Comparison of ENCODE assay signal across 1 cellular context in the genomic region with DNA sequence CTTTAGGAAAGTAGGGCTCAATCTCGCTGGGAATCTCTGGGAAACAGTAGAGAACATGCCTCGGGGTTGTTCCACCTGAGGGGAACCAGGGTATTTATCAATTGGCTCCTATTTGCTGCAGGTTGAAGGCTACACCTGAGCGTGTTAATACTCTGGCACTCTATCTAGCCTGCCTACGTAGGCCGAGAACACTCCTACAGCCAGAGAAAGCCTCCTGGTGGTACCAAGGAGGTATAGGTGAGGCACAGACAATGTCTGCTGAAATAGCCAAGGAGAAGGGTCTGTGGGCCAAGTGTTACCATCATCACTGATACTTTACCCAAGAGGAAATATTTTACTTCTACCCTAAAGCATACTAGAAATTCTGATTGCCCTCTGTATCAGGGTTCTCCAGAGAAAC.
TF ChIP-seq lines count a peak whose summit lies in the region.

No MANE protein-coding gene starts in this region.

TF ChIP-seq in H1, 55 proteins besides CTCF, POLR2A, EP300 and RAD21:
- TF ChIP-seq CTBP2 (IDR thresholded peaks at IDR 0.05; ENCODE audit: borderline replicate concordance, insufficient read depth, insufficient read length, low read length) (no peak), BACH1 (IDR thresholded peaks at IDR 0.05; ENCODE audit: low read length) (no peak), RXRA (IDR thresholded peaks at IDR 0.05; ENCODE audit: insufficient read depth, low read depth, low read length) (no peak), EZH2 (IDR thresholded peaks at IDR 0.05; ENCODE audit: low read depth, low read length, severe bottlenecking) (no peak), FOSL1 (IDR thresholded peaks at IDR 0.05; ENCODE audit: insufficient read depth, low read depth, low read length) (no peak), TBP (IDR thresholded peaks at IDR 0.05; ENCODE audit: low read depth, low read length) (no peak), POLR2AphosphoS5 (IDR thresholded peaks at IDR 0.05; ENCODE audit: low read depth, low read length) (no peak), BCL11A (IDR thresholded peaks at IDR 0.05; ENCODE audit: low read depth in 2 of 2, low read length in 2 of 2) (no peak), HDAC2 (IDR thresholded peaks at IDR 0.05; ENCODE audit: borderline replicate concordance in 1 of 2, low read depth in 2 of 2, low read length in 2 of 2) (no peak), TAF1 (IDR thresholded peaks at IDR 0.05; ENCODE audit: low read depth, low read length) (no peak), TCF12 (IDR thresholded peaks at IDR 0.05; ENCODE audit: low read depth, low read length) (no peak), CBX5 (IDR thresholded peaks at IDR 0.05; ENCODE audit: low read depth, low read length) (no peak), CBX8 (IDR thresholded peaks at IDR 0.05; ENCODE audit: borderline replicate concordance, low read depth, low read length) (no peak), TAF7 (optimal IDR thresholded peaks at IDR 0.05; ENCODE audit: borderline replicate concordance, low read depth, low read length) (no peak), NANOG (IDR thresholded peaks at IDR 0.05; ENCODE audit: insufficient read depth, low read depth, low read length, poor library complexity, severe bottlenecking) (no peak)
- TF ChIP-seq, protein P1, sequence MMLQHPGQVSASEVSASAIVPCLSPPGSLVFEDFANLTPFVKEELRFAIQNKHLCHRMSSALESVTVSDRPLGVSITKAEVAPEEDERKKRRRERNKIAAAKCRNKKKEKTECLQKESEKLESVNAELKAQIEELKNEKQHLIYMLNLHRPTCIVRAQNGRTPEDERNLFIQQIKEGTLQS (IDR thresholded peaks at IDR 0.05; ENCODE audit: insufficient read depth, low read depth, low read length), result no peak
- TF ChIP-seq, protein P2, sequence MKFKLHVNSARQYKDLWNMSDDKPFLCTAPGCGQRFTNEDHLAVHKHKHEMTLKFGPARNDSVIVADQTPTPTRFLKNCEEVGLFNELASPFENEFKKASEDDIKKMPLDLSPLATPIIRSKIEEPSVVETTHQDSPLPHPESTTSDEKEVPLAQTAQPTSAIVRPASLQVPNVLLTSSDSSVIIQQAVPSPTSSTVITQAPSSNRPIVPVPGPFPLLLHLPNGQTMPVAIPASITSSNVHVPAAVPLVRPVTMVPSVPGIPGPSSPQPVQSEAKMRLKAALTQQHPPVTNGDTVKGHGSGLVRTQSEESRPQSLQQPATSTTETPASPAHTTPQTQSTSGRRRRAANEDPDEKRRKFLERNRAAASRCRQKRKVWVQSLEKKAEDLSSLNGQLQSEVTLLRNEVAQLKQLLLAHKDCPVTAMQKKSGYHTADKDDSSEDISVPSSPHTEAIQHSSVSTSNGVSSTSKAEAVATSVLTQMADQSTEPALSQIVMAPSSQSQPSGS (IDR thresholded peaks at IDR 0.05; ENCODE audit: low read length), result no peak
- TF ChIP-seq, protein P3, sequence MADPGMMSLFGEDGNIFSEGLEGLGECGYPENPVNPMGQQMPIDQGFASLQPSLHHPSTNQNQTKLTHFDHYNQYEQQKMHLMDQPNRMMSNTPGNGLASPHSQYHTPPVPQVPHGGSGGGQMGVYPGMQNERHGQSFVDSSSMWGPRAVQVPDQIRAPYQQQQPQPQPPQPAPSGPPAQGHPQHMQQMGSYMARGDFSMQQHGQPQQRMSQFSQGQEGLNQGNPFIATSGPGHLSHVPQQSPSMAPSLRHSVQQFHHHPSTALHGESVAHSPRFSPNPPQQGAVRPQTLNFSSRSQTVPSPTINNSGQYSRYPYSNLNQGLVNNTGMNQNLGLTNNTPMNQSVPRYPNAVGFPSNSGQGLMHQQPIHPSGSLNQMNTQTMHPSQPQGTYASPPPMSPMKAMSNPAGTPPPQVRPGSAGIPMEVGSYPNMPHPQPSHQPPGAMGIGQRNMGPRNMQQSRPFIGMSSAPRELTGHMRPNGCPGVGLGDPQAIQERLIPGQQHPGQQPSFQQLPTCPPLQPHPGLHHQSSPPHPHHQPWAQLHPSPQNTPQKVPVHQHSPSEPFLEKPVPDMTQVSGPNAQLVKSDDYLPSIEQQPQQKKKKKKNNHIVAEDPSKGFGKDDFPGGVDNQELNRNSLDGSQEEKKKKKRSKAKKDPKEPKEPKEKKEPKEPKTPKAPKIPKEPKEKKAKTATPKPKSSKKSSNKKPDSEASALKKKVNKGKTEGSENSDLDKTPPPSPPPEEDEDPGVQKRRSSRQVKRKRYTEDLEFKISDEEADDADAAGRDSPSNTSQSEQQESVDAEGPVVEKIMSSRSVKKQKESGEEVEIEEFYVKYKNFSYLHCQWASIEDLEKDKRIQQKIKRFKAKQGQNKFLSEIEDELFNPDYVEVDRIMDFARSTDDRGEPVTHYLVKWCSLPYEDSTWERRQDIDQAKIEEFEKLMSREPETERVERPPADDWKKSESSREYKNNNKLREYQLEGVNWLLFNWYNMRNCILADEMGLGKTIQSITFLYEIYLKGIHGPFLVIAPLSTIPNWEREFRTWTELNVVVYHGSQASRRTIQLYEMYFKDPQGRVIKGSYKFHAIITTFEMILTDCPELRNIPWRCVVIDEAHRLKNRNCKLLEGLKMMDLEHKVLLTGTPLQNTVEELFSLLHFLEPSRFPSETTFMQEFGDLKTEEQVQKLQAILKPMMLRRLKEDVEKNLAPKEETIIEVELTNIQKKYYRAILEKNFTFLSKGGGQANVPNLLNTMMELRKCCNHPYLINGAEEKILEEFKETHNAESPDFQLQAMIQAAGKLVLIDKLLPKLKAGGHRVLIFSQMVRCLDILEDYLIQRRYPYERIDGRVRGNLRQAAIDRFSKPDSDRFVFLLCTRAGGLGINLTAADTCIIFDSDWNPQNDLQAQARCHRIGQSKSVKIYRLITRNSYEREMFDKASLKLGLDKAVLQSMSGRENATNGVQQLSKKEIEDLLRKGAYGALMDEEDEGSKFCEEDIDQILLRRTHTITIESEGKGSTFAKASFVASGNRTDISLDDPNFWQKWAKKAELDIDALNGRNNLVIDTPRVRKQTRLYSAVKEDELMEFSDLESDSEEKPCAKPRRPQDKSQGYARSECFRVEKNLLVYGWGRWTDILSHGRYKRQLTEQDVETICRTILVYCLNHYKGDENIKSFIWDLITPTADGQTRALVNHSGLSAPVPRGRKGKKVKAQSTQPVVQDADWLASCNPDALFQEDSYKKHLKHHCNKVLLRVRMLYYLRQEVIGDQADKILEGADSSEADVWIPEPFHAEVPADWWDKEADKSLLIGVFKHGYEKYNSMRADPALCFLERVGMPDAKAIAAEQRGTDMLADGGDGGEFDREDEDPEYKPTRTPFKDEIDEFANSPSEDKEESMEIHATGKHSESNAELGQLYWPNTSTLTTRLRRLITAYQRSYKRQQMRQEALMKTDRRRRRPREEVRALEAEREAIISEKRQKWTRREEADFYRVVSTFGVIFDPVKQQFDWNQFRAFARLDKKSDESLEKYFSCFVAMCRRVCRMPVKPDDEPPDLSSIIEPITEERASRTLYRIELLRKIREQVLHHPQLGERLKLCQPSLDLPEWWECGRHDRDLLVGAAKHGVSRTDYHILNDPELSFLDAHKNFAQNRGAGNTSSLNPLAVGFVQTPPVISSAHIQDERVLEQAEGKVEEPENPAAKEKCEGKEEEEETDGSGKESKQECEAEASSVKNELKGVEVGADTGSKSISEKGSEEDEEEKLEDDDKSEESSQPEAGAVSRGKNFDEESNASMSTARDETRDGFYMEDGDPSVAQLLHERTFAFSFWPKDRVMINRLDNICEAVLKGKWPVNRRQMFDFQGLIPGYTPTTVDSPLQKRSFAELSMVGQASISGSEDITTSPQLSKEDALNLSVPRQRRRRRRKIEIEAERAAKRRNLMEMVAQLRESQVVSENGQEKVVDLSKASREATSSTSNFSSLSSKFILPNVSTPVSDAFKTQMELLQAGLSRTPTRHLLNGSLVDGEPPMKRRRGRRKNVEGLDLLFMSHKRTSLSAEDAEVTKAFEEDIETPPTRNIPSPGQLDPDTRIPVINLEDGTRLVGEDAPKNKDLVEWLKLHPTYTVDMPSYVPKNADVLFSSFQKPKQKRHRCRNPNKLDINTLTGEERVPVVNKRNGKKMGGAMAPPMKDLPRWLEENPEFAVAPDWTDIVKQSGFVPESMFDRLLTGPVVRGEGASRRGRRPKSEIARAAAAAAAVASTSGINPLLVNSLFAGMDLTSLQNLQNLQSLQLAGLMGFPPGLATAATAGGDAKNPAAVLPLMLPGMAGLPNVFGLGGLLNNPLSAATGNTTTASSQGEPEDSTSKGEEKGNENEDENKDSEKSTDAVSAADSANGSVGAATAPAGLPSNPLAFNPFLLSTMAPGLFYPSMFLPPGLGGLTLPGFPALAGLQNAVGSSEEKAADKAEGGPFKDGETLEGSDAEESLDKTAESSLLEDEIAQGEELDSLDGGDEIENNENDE (IDR thresholded peaks at IDR 0.05; ENCODE audit: insufficient replicate concordance, low read length), result no peak
